Comparison of ENCODE assay signal across 18 cellular contexts in the genomic region with DNA sequence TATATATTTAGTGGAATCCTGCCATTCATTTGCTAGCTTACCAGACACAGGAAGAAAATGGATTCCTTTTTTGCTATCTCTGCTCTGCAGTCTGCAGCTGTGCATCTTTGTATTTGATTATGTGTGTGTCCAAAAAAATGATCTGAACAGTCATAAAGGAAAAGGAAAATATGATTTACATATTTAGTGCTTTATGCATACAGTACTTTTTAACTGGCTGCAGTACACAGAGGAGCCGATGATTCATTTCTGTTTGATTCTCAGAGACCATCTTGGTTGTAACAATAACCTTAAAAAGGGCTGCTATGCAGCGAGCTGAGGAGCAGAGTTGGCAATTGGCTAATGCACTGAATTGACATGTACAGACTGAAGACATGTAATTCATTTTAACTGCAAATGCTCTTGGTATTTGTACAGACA.
DNase-seq lines count a peak whose midpoint lies in the region; ATAC-seq and TF ChIP-seq lines count a peak whose summit lies in the region.
"Had no signal": no experiment of that assay in that cellular context is flagged by ENCODE, and none has a peak within 500 bp of the region (broad histone marks: within the 10 kb centered on the region; RNA-seq: fewer than 3 reads in every experiment).

No MANE protein-coding gene starts in this region.

- no peaks in the 10 kb centered on the region for H3K27me3 ChIP-seq in SK-N-SH (ENCODE audit: insufficient read depth)
- H3K27me3 ChIP-seq in rectal smooth muscle tissue (ENCODE audit: control insufficient read depth, insufficient read depth, low read length), result no peaks in the 10 kb centered on the region
- H3K27me3 ChIP-seq: BE2C, dorsolateral prefrontal cortex, esophagus squamous epithelium had no signal

- peak; percentile 55 for ATAC-seq in GM19351 (IDR thresholded peaks at IDR 0.05; ENCODE audit: unreplicated experiment)

- H3K4me3 ChIP-seq in SK-N-SH (ENCODE audit: low read depth in 2 of 2, low read length in 1 of 2), result no peak overlapping the region
- no peak overlapping the region for H3K4me3 ChIP-seq in fibroblast of mammary gland (ENCODE audit: control insufficient read depth, low read depth, low read length)
- H3K4me3 ChIP-seq in rectal smooth muscle tissue (ENCODE audit: low read length), result no peak overlapping the region
- H3K4me3 ChIP-seq: dorsolateral prefrontal cortex, esophagus squamous epithelium, thoracic aorta had no signal

- CTCF ChIA-PET in SK-N-SH (lab: Yijun Ruan, JAX), result interaction anchor here (1.0 to 2.6 kb wide), 3 partner anchors 11 to 30 kb away, joined by 3 to 9 read pairs (median 4); no protein-coding TSS in a partner anchor

- no peaks in the 10 kb centered on the region for H3K9me3 ChIP-seq in SK-N-SH
- H3K9me3 ChIP-seq: BE2C, esophagus squamous epithelium, thoracic aorta had no signal

- TF ChIP-seq EP300 in SK-N-SH (IDR thresholded peaks at IDR 0.05; ENCODE audit: borderline replicate concordance in 1 of 2, low read depth in 1 of 2, low read length in 1 of 2), result no peak; a peak in 1 of 4 replicates

- H3K36me3 ChIP-seq in SK-N-SH (replicated peaks in 1 of 2; ENCODE audit: control insufficient read depth in 1 of 2, insufficient read depth in 2 of 2, low read length in 1 of 2), result peaks cover 4 to 30% of the 10 kb centered on the region in 2 experiments
- H3K36me3 ChIP-seq in rectal smooth muscle tissue (ENCODE audit: control insufficient read depth, insufficient read depth, low read length), result no peaks in the 10 kb centered on the region
- H3K36me3 ChIP-seq: BE2C, esophagus squamous epithelium, thoracic aorta had no signal

- WGBS in SK-N-SH (ENCODE audit: low lambda C conversion rate), result 45% methylated on average over 2 of the region's 2 CpGs

- H2AFZ ChIP-seq in SK-N-SH (ENCODE audit: low read depth), result no peak overlapping the region; the same call in 1 of the 2 replicates

- peaks cover 13 to 14% of the 10 kb centered on the region in 2 experiments for H3K4me1 ChIP-seq in SK-N-SH (ENCODE audit: control insufficient read depth in 1 of 2, insufficient read depth in 2 of 2, low read depth in 1 of 2, low read length in 1 of 2)
- H3K4me1 ChIP-seq in rectal smooth muscle tissue (ENCODE audit: control insufficient read depth, insufficient read depth, low read length), result peaks cover 5% of the 10 kb centered on the region
- H3K4me1 ChIP-seq: BE2C, esophagus squamous epithelium had no signal

- no peak overlapping the region for H3K9ac ChIP-seq in SK-N-SH
- H3K9ac ChIP-seq in rectal smooth muscle tissue (ENCODE audit: low read length), result no peak overlapping the region

- H3K9me2 ChIP-seq in SK-N-SH, result no peaks in the 10 kb centered on the region

- peak overlapping the region; percentile 0; the same call in 1 of the 2 replicates for H3K4me2 ChIP-seq in SK-N-SH

- POLR2A ChIA-PET in SK-N-SH (lab: Yijun Ruan, JAX), result no interaction called here

- H3K27ac ChIP-seq in SK-N-SH (ENCODE audit: low read depth in 2 of 2, low read length in 1 of 2), result peak overlapping the region; percentile 30 to 77; a peak in 3 of 4 replicates
- peak overlapping the region; percentile 8 for H3K27ac ChIP-seq in rectal smooth muscle tissue (ENCODE audit: low read depth, low read length)
- H3K27ac ChIP-seq: esophagus squamous epithelium, thoracic aorta had no signal

- DNase-seq in SK-N-SH (peak; percentile 15), fibroblast of mammary gland (ENCODE audit: low read depth) (peak; percentile 16), HUDEP-2 (lab: John Stamatoyannopoulos, UW; ENCODE audit: unreplicated experiment in 76 of 76) (no peak), SW480 (ENCODE audit: low spot score) (no peak), NCI-H1436 (lab: John Stamatoyannopoulos, UW) (no peak), NCI-H2029 (lab: John Stamatoyannopoulos, UW) (no peak)
- DNase-seq: activated gamma-delta T cell treated with Interleukin-2 at 50 U/mL for 16 hours; BE2C; dorsolateral prefrontal cortex; esophagus squamous epithelium; left cardiac atrium; NCI-H1417; occipital lobe; SHP77 treated with DMSO at 0.1 percent for 48 hours; stimulated activated CD4-positive, alpha-beta T cell treated with anti-CD3 and anti-CD28 coated beads, Interleukin-4, amount 100 ng/mL, for 4 hours had no signal

- H3K79me2 ChIP-seq in SK-N-SH (ENCODE audit: insufficient read depth), result no peaks in the 10 kb centered on the region; the same call in 1 of the 2 replicates

- H3F3A ChIP-seq in SK-N-SH (replicated peaks; ENCODE audit: insufficient read depth), result peaks cover 15% of the 10 kb centered on the region

- TF ChIP-seq CTCF in SK-N-SH (IDR thresholded peaks at IDR 0.05) (no peak), fibroblast of mammary gland (conservative IDR thresholded peaks at IDR 0.05; ENCODE audit: control insufficient read depth, insufficient read depth, low read depth, low read length) (no peak)

- H4K20me1 ChIP-seq in SK-N-SH (ENCODE audit: insufficient read depth), result no peaks in the 10 kb centered on the region

- TF ChIP-seq RAD21 in SK-N-SH (IDR thresholded peaks at IDR 0.05; ENCODE audit: low read length), result no peak

TF ChIP-seq in SK-N-SH, 30 proteins besides CTCF, POLR2A, EP300 and RAD21:
- TF ChIP-seq SMC3 (IDR thresholded peaks at IDR 0.05; ENCODE audit: low read depth, low read length), result no peak
- TF ChIP-seq CHD2 (IDR thresholded peaks at IDR 0.05; ENCODE audit: low read length, partially characterized antibody), result no peak
- no peak for TF ChIP-seq TEAD4 (IDR thresholded peaks at IDR 0.05; ENCODE audit: borderline replicate concordance, insufficient read depth)
- TF ChIP-seq, protein P1, sequence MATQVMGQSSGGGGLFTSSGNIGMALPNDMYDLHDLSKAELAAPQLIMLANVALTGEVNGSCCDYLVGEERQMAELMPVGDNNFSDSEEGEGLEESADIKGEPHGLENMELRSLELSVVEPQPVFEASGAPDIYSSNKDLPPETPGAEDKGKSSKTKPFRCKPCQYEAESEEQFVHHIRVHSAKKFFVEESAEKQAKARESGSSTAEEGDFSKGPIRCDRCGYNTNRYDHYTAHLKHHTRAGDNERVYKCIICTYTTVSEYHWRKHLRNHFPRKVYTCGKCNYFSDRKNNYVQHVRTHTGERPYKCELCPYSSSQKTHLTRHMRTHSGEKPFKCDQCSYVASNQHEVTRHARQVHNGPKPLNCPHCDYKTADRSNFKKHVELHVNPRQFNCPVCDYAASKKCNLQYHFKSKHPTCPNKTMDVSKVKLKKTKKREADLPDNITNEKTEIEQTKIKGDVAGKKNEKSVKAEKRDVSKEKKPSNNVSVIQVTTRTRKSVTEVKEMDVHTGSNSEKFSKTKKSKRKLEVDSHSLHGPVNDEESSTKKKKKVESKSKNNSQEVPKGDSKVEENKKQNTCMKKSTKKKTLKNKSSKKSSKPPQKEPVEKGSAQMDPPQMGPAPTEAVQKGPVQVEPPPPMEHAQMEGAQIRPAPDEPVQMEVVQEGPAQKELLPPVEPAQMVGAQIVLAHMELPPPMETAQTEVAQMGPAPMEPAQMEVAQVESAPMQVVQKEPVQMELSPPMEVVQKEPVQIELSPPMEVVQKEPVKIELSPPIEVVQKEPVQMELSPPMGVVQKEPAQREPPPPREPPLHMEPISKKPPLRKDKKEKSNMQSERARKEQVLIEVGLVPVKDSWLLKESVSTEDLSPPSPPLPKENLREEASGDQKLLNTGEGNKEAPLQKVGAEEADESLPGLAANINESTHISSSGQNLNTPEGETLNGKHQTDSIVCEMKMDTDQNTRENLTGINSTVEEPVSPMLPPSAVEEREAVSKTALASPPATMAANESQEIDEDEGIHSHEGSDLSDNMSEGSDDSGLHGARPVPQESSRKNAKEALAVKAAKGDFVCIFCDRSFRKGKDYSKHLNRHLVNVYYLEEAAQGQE (IDR thresholded peaks at IDR 0.05; ENCODE audit: low read depth, low read length), result no peak
- TF ChIP-seq SIN3A (IDR thresholded peaks at IDR 0.05; ENCODE audit: borderline replicate concordance, low read depth, low read length), result no peak
- TF ChIP-seq FOXJ3 (CRISPR knock-in tag; IDR thresholded peaks at IDR 0.05), result no peak
- no peak for TF ChIP-seq GATA2 (CRISPR knock-in tag; IDR thresholded peaks at IDR 0.05)
- peak; percentile 49; the same call in 1 of the 2 replicates for TF ChIP-seq FOSL2 (IDR thresholded peaks at IDR 0.05; ENCODE audit: borderline replicate concordance, low read depth)
- TF ChIP-seq, protein P2, sequence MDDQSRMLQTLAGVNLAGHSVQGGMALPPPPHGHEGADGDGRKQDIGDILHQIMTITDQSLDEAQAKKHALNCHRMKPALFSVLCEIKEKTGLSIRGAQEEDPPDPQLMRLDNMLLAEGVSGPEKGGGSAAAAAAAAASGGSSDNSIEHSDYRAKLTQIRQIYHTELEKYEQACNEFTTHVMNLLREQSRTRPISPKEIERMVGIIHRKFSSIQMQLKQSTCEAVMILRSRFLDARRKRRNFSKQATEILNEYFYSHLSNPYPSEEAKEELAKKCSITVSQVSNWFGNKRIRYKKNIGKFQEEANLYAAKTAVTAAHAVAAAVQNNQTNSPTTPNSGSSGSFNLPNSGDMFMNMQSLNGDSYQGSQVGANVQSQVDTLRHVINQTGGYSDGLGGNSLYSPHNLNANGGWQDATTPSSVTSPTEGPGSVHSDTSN (IDR thresholded peaks at IDR 0.05), result 0 out of 2 replicates have a peak, but pooled peaks have one; percentile 3

Comparison
In these comparisons a context has a peak if more than half of its experiments do, and no peak if none do; other contexts are left out.
1. DNase-seq: peak in SK-N-SH (single experiment) and fibroblast of mammary gland (single experiment); none in HUDEP-2 (0 of 76), SW480 (single experiment), NCI-H1436 (single experiment) and NCI-H2029 (single experiment).